Comparison of ENCODE assay signal across 17 cellular contexts in the genomic region with DNA sequence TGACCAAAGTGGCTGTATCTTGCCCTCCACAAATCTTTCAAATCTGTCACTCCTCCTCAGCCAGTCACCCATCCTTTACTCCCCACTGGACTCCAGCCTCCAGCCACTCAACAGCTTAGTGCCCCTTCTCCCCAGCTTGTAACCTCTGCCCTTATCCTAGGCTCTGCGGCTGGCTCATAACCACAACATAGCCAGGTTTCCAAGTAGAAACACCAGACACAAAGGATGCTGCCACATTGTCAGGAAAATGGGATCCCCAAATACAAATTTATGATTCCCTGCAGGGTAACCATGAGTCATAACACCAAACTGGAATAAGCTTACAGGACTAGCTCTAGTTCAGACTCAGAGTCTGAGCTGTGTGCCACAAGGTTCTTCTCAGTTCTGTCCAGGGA. TPM values are rescaled to one million over a fixed set of nuclear protein-coding genes. Genes with fewer than 3 reads are reported as not detected.
DNase-seq lines count a peak whose midpoint lies in the region; ATAC-seq, FAIRE-seq and TF ChIP-seq lines count a peak whose summit lies in the region.
"Had no signal": no experiment of that assay in that cellular context is flagged by ENCODE, and none has a peak within 500 bp of the region (broad histone marks: within the 10 kb centered on the region; RNA-seq: fewer than 3 reads in every experiment).

No MANE protein-coding gene starts in this region.

- peak; percentile 4 for DNase-seq in ACHN
- DNase-seq in HFFc6, result peak; percentile 59
- no peak for DNase-seq in K562 (ENCODE audit: extremely low read depth in 1 of 4, low spot score in 3 of 4)
- peak; percentile 47 for DNase-seq in mesenchymal stem cell
- no peak for DNase-seq in activated T-cell treated with anti-CD3 and anti-CD28 coated beads, Interleukin-2, amount 50 U/mL, for 4 hours
- no peak for DNase-seq in activated CD4-positive, alpha-beta T cell treated with anti-CD3 and anti-CD28 coated beads, Interleukin-2, amount 50 U/mL, for 4 hours
- no peak for DNase-seq in left lobe of liver (ENCODE audit: low spot score)
- DNase-seq in NCI-H2196 (lab: John Stamatoyannopoulos, UW; ENCODE audit: unreplicated experiment), result no peak
- DNase-seq: activated CD4-positive, alpha-beta T cell treated with anti-CD3 and anti-CD28 coated beads for 36 hours; DMS79; esophagus squamous epithelium; kidney; natural killer cell; NCI-H2029 treated with DMSO at 0.1 percent for 48 hours; upper lobe of left lung had no signal

- H3K4ac ChIP-seq in mesenchymal stem cell (ENCODE audit: low read depth in 1 of 2, low read length in 2 of 2), result no peak overlapping the region

- H3K27me3 ChIP-seq in K562 (ENCODE audit: control insufficient read depth in 2 of 2, insufficient read depth in 2 of 2, low read length in 2 of 2) (no peaks in the 10 kb centered on the region), mesenchymal stem cell (ENCODE audit: control insufficient read depth in 1 of 2, insufficient read depth in 1 of 2, low read length in 2 of 2) (no peaks in the 10 kb centered on the region)
- H3K27me3 ChIP-seq: esophagus squamous epithelium, upper lobe of left lung had no signal

- no peak overlapping the region for H4K91ac ChIP-seq in mesenchymal stem cell (ENCODE audit: low read length)

- CTCF ChIA-PET in K562 (lab: Yijun Ruan, JAX; ENCODE audit: low intra/inter-chr PET ratio), result no interaction called here

- no peak overlapping the region for H2BK5ac ChIP-seq in mesenchymal stem cell (ENCODE audit: low read depth, low read length, poor library complexity, severe bottlenecking)

- H2AFZ ChIP-seq in K562 (ENCODE audit: low read depth, low read length) (0 out of 2 replicates have a peak overlapping the region, but pooled peaks have one; percentile 68), mesenchymal stem cell (ENCODE audit: low read depth, low read length) (no peak overlapping the region)

- H3K4me2 ChIP-seq in K562 (ENCODE audit: insufficient read depth, low read length) (no peak overlapping the region), mesenchymal stem cell (ENCODE audit: low read length, poor library complexity, severe bottlenecking) (no peak overlapping the region)

- WGBS in K562 (ENCODE audit: insufficient coverage, low coverage, missing lambda C conversion rate), result 29% methylated on average over 1 of the region's 1 CpG
- 4% methylated on average over 1 of the region's 1 CpG for WGBS in mesenchymal stem cell

- BruUV-seq in K562 (replicated peaks; lab: Mats Ljungman, UMichigan), result no TSS peak

- ATAC-seq in K562 (no peak), left lobe of liver (no peak)
- no peak for ATAC-seq in activated T-cell treated with anti-CD3 and anti-CD28 coated beads, Interleukin-2, amount 50 U/mL, for 4 hours
- ATAC-seq: activated CD4-positive, alpha-beta T cell treated with anti-CD3 and anti-CD28 coated beads for 36 hours; activated T-helper 17 cell treated with anti-CD3 and anti-CD28 coated beads, Interleukin-2, amount 50 U/mL, for 72 hours; natural killer cell had no signal

- H3K36me3 Mint-ChIP-seq in HFFc6 (ENCODE audit: low read depth), result no peaks in the 10 kb centered on the region
- H3K36me3 Mint-ChIP-seq in activated T-cell treated with anti-CD3 and anti-CD28 coated beads, Interleukin-2, amount 50 U/mL, for 4 hours (ENCODE audit: insufficient read depth), result no peaks in the 10 kb centered on the region
- H3K36me3 Mint-ChIP-seq: natural killer cell had no signal

- TF ChIP-seq CTCF in HFFc6 (IDR thresholded peaks at IDR 0.05) (no peak), K562 (IDR thresholded peaks at IDR 0.05 in 2 of 3, conservative IDR thresholded peaks at IDR 0.05 in 1 of 3; ENCODE audit: insufficient read depth in 2 of 3, low read depth in 1 of 3, low read length in 3 of 3) (no peak)

- no peaks in the 10 kb centered on the region for H3K36me3 ChIP-seq in K562 (ENCODE audit: control insufficient read depth, insufficient read depth, low read length)
- no peaks in the 10 kb centered on the region for H3K36me3 ChIP-seq in mesenchymal stem cell (ENCODE audit: control insufficient read depth in 1 of 2, insufficient read depth in 2 of 2, low read depth in 1 of 2, low read length in 2 of 2)
- H3K36me3 ChIP-seq: esophagus squamous epithelium had no signal

- H3K27ac ChIP-seq in K562 (ENCODE audit: extremely low read depth, low read depth, low read length), result no peak overlapping the region
- H3K27ac ChIP-seq in mesenchymal stem cell (ENCODE audit: low read length, poor library complexity, severe bottlenecking), result peak overlapping the region; percentile 66
- H3K27ac ChIP-seq: esophagus squamous epithelium had no signal

- peaks cover 20% of the 10 kb centered on the region for H3K4me1 Mint-ChIP-seq in HFFc6 (ENCODE audit: low read depth)
- H3K4me1 Mint-ChIP-seq in activated T-cell treated with anti-CD3 and anti-CD28 coated beads, Interleukin-2, amount 50 U/mL, for 4 hours (ENCODE audit: low read depth), result no peaks in the 10 kb centered on the region
- H3K4me1 Mint-ChIP-seq: activated CD4-positive, alpha-beta T cell treated with anti-CD3 and anti-CD28 coated beads for 36 hours; activated T-helper 17 cell treated with anti-CD3 and anti-CD28 coated beads, Interleukin-2, amount 50 U/mL, for 72 hours; central memory CD8-positive, alpha-beta T cell; natural killer cell had no signal

- H3K4me3 ChIP-seq in K562, result no peak overlapping the region
- no peak overlapping the region for H3K4me3 ChIP-seq in mesenchymal stem cell (ENCODE audit: insufficient read depth in 1 of 2, low read depth in 1 of 2, low read length in 2 of 2)
- H3K4me3 ChIP-seq: esophagus squamous epithelium, upper lobe of left lung had no signal

- H3K79me1 ChIP-seq in mesenchymal stem cell (replicated peaks; ENCODE audit: low read length, poor library complexity, severe bottlenecking), result no peaks in the 10 kb centered on the region

- no peak overlapping the region for H2BK15ac ChIP-seq in mesenchymal stem cell (ENCODE audit: low read depth, poor library complexity, severe bottlenecking)

- H3K9me3 ChIP-seq in K562 (replicated peaks; ENCODE audit: control insufficient read depth, insufficient read depth, low read depth, low read length) (no peaks in the 10 kb centered on the region), mesenchymal stem cell (ENCODE audit: control insufficient read depth, low read length) (no peaks in the 10 kb centered on the region)
- H3K9me3 ChIP-seq: esophagus squamous epithelium, upper lobe of left lung had no signal

- H3K23ac ChIP-seq in mesenchymal stem cell (ENCODE audit: low read length in 2 of 2), result no peak overlapping the region

- H2BK120ac ChIP-seq in mesenchymal stem cell (ENCODE audit: low read depth, low read length), result no peak overlapping the region

- H3K4me1 ChIP-seq in K562 (replicated peaks in 1 of 2; ENCODE audit: control insufficient read depth in 2 of 2, insufficient read depth in 2 of 2, low read length in 2 of 2) (peaks cover 0 to 8% of the 10 kb centered on the region in 2 experiments; a peak in 3 of 5 replicates), mesenchymal stem cell (ENCODE audit: control insufficient read depth, insufficient read depth, low read depth, low read length) (peaks cover 20% of the 10 kb centered on the region)
- H3K4me1 ChIP-seq: esophagus squamous epithelium had no signal

- H3K27me3 Mint-ChIP-seq in HFFc6 (ENCODE audit: insufficient read depth), result no peaks in the 10 kb centered on the region
- peaks cover 5% of the 10 kb centered on the region for H3K27me3 Mint-ChIP-seq in activated T-cell treated with anti-CD3 and anti-CD28 coated beads, Interleukin-2, amount 50 U/mL, for 4 hours (ENCODE audit: low read depth)
- H3K27me3 Mint-ChIP-seq: activated CD4-positive, alpha-beta T cell treated with anti-CD3 and anti-CD28 coated beads for 36 hours; activated T-helper 17 cell treated with anti-CD3 and anti-CD28 coated beads, Interleukin-2, amount 50 U/mL, for 72 hours had no signal

- no peak for TF ChIP-seq RAD21 in K562 (CRISPR knock-in tag; conservative IDR thresholded peaks at IDR 0.05 in 1 of 2, IDR thresholded peaks at IDR 0.05 in 1 of 2)

- POLR2A ChIA-PET in K562 (lab: Yijun Ruan, JAX), result interaction anchor here (0.5 to 4.4 kb wide), 7 partner anchors 8 to 95 kb away, joined by 3 to 17 read pairs (median 3); no protein-coding TSS in a partner anchor

- no peak overlapping the region for H3K18ac ChIP-seq in mesenchymal stem cell (ENCODE audit: low read depth in 1 of 2, low read length in 2 of 2)

- no peaks in the 10 kb centered on the region for H3K9me1 ChIP-seq in K562 (ENCODE audit: control insufficient read depth, insufficient read depth, low read length)

- no peaks in the 10 kb centered on the region for H3K79me2 ChIP-seq in K562 (ENCODE audit: control insufficient read depth, insufficient read depth, low read length)

- in situ Hi-C loops in ACHN (cut with HindIII; ENCODE audit: low pct_ligation_motif_present, low pct_unique_long_range_greater_than_20kb, low sequenced_read_pairs) (no loop called here), K562 (cut with MboI) (no loop called here)

- no peak overlapping the region for H2AK5ac ChIP-seq in mesenchymal stem cell (ENCODE audit: low read length, severe bottlenecking)

- H3K9me3 Mint-ChIP-seq in HFFc6, result no peaks in the 10 kb centered on the region
- H3K9me3 Mint-ChIP-seq in activated T-cell treated with anti-CD3 and anti-CD28 coated beads, Interleukin-2, amount 50 U/mL, for 4 hours, result no peaks in the 10 kb centered on the region
- H3K9me3 Mint-ChIP-seq: activated T-helper 17 cell treated with anti-CD3 and anti-CD28 coated beads, Interleukin-2, amount 50 U/mL, for 72 hours; central memory CD8-positive, alpha-beta T cell; natural killer cell had no signal

- intact Hi-C loops in K562 (cut with micrococcal nuclease), result no loop called here

- H3K9ac ChIP-seq in K562 (ENCODE audit: insufficient read depth in 1 of 2, low read depth in 2 of 2, low read length in 2 of 2) (no peak overlapping the region), mesenchymal stem cell (ENCODE audit: low read length) (no peak overlapping the region)

- no peak for TF ChIP-seq POLR2A in K562 (conservative IDR thresholded peaks at IDR 0.05)

- H3K14ac ChIP-seq in mesenchymal stem cell (ENCODE audit: low read length in 2 of 2), result no peak overlapping the region

- peak overlapping the region; percentile 80 for H3K27ac Mint-ChIP-seq in HFFc6
- H3K27ac Mint-ChIP-seq: activated CD4-positive, alpha-beta T cell treated with anti-CD3 and anti-CD28 coated beads for 36 hours; activated T-helper 17 cell treated with anti-CD3 and anti-CD28 coated beads, Interleukin-2, amount 50 U/mL, for 72 hours; natural killer cell had no signal

- FAIRE-seq in K562 (lab: Jason Lieb, UNC), result no peak
- FAIRE-seq: kidney had no signal

- no peaks in the 10 kb centered on the region for H4K20me1 ChIP-seq in K562 (replicated peaks; ENCODE audit: control insufficient read depth, insufficient read depth, low read length)

- no peak overlapping the region for H4K8ac ChIP-seq in mesenchymal stem cell (ENCODE audit: low read length)

- TF ChIP-seq EP300 in K562 (IDR thresholded peaks at IDR 0.05; ENCODE audit: low read length), result no peak

- H2BK12ac ChIP-seq in mesenchymal stem cell (ENCODE audit: low read length in 2 of 2), result no peak overlapping the region

- H3K4me3 Mint-ChIP-seq in HFFc6, result no peak overlapping the region
- no peak overlapping the region for H3K4me3 Mint-ChIP-seq in activated T-cell treated with anti-CD3 and anti-CD28 coated beads, Interleukin-2, amount 50 U/mL, for 4 hours
- H3K4me3 Mint-ChIP-seq: activated CD4-positive, alpha-beta T cell treated with anti-CD3 and anti-CD28 coated beads for 36 hours; activated T-helper 17 cell treated with anti-CD3 and anti-CD28 coated beads, Interleukin-2, amount 50 U/mL, for 72 hours; central memory CD8-positive, alpha-beta T cell; natural killer cell had no signal

RNA-seq across cellular contexts. Expression of gene OXA1L, which starts 15.1 kb away (rescaled TPM):
- 100 to 1,000 TPM in 2 of 6 experiments, 10 to 100 TPM in 4; 87.1 to 108 (median 92.9) TPM for total RNA-seq in HFFc6 (2021; fragmentation: NEBNext Ultra II Directional; extraction: Animal tissue kit (Norgen Biotek cat#: 25700))
- 185 and 201 TPM in 2 replicates for total RNA-seq in K562 (2011; cell fraction: chromatin; rRNA removed; ENCODE audit: low replicate concordance)
- 139 and 158 TPM in 2 replicates for total RNA-seq in K562 (2011; cell fraction: nucleolus; rRNA removed)
- total RNA-seq in K562 (2011; cell fraction: nucleoplasm; rRNA removed), result 191 and 256 TPM in 2 replicates
- total RNA-seq in K562 (2014; rRNA removed) (145 and 157 TPM in 2 replicates), K562 (2014; rRNA removed; fragmentation: Illumina TruSeq; extraction: Trizol) (99.6 and 100 TPM in 2 replicates), K562 (2015; rRNA removed; fragmentation: Illumina TruSeq; extraction: Trizol) (115 TPM in 2 replicates), K562 (2021) (119 and 125 TPM in 2 replicates), left lobe of liver (71.3 TPM)
- polyA plus RNA-seq in K562 (2011; rRNA removed) (166 and 183 TPM in 2 replicates), K562 (2014; fragmentation: Illumina TruSeq; extraction: Trizol) (204 and 210 TPM in 2 replicates), K562 (2014; fragmentation: Nextera tagmentation; extraction: Ambion mirVana) (100 to 1,000 TPM; 137 to 166 TPM), K562 (2014; rRNA removed) (195 and 210 TPM in 2 replicates)
- polyA plus RNA-seq in K562 (2011; cell fraction: cytosol; rRNA removed), result 170 and 202 TPM in 2 replicates
- 331 and 388 TPM in 2 replicates for polyA plus RNA-seq in K562 (2011; cell fraction: nucleus; rRNA removed)
- polyA plus RNA-seq in K562 (2012), result 129 and 159 TPM in 2 replicates
- 103 and 117 TPM in 2 replicates for polyA minus RNA-seq in K562 (2011; rRNA and poly(A)+ RNA removed)
- 64.9 and 65.9 TPM in 2 replicates for polyA minus RNA-seq in K562 (2011; cell fraction: cytosol; rRNA and poly(A)+ RNA removed)
- 81.6 and 132 TPM in 2 replicates for polyA minus RNA-seq in K562 (2011; cell fraction: nucleus; rRNA and poly(A)+ RNA removed)
- 171 TPM for polyA plus RNA-seq in mesenchymal stem cell (2013, experiment 1 of 2)
- polyA plus RNA-seq in mesenchymal stem cell (2013, experiment 2 of 2), result 167 TPM
- 100 to 1,000 TPM; 133 to 139 (median 138) TPM for total RNA-seq in activated T-cell treated with anti-CD3 and anti-CD28 coated beads, Interleukin-2, amount 50 U/mL, for 4 hours

RNA-seq across cellular contexts. Expression of gene SLC7A7, which starts 33.6 kb away (rescaled TPM):
- total RNA-seq in HFFc6 (2021; fragmentation: NEBNext Ultra II Directional; extraction: Animal tissue kit (Norgen Biotek cat#: 25700)), result 1 to 10 TPM in 1 of 6 experiments, under 1 TPM in 5; 0.31 to 1.3 (median 0.56) TPM
- 0.69 and 0.76 TPM in 2 replicates for total RNA-seq in K562 (2011; cell fraction: chromatin; rRNA removed; ENCODE audit: low replicate concordance)
- 0.33 and 0.53 TPM in 2 replicates for total RNA-seq in K562 (2011; cell fraction: nucleolus; rRNA removed)
- 0.31 and 0.66 TPM in 2 replicates for total RNA-seq in K562 (2011; cell fraction: nucleoplasm; rRNA removed)
- total RNA-seq in K562 (2014; rRNA removed), result 0.41 TPM in 1 of 2 replicates, not detected in the other
- total RNA-seq in K562 (2014; rRNA removed; fragmentation: Illumina TruSeq; extraction: Trizol), result 0.07 TPM in 1 of 2 replicates, not detected in the other
- 0.11 and 0.14 TPM in 2 replicates for total RNA-seq in K562 (2015; rRNA removed; fragmentation: Illumina TruSeq; extraction: Trizol)
- 0.36 and 0.60 TPM in 2 replicates for total RNA-seq in K562 (2021)
- 0.38 and 0.45 TPM in 2 replicates for polyA plus RNA-seq in K562 (2011; rRNA removed)
- polyA plus RNA-seq in K562 (2011; cell fraction: cytosol; rRNA removed), result 0.27 TPM in 2 replicates
- polyA plus RNA-seq in K562 (2011; cell fraction: nucleus; rRNA removed), result 0.29 and 0.48 TPM in 2 replicates
- 0.20 and 0.80 TPM in 2 replicates for polyA plus RNA-seq in K562 (2012)
- 0.22 and 0.46 TPM in 2 replicates for polyA plus RNA-seq in K562 (2014; fragmentation: Illumina TruSeq; extraction: Trizol)
- under 1 TPM; 0.24 to 0.32 TPM for polyA plus RNA-seq in K562 (2014; fragmentation: Nextera tagmentation; extraction: Ambion mirVana)
- 0.68 and 1.0 TPM in 2 replicates for polyA plus RNA-seq in K562 (2014; rRNA removed)
- polyA minus RNA-seq in K562 (2011; rRNA and poly(A)+ RNA removed), result 0.27 and 0.39 TPM in 2 replicates
- polyA minus RNA-seq in K562 (2011; cell fraction: cytosol; rRNA and poly(A)+ RNA removed), result not detected in 2 replicates
- not detected in 2 replicates for polyA minus RNA-seq in K562 (2011; cell fraction: nucleus; rRNA and poly(A)+ RNA removed)
- 6.4 TPM for polyA plus RNA-seq in mesenchymal stem cell (2013, experiment 1 of 2)
- polyA plus RNA-seq in mesenchymal stem cell (2013, experiment 2 of 2), result 6.5 TPM
- under 1 TPM; 0.16 to 0.51 (median 0.19) TPM for total RNA-seq in activated T-cell treated with anti-CD3 and anti-CD28 coated beads, Interleukin-2, amount 50 U/mL, for 4 hours
- total RNA-seq in left lobe of liver, result 6.1 TPM

RNA-seq across cellular contexts. Expression of gene MRPL52, which starts 48.1 kb away (rescaled TPM):
- total RNA-seq in HFFc6 (2021; fragmentation: NEBNext Ultra II Directional; extraction: Animal tissue kit (Norgen Biotek cat#: 25700)), result 100 to 1,000 TPM; 135 to 195 (median 167) TPM
- 70.4 and 75.8 TPM in 2 replicates for total RNA-seq in K562 (2011; cell fraction: chromatin; rRNA removed; ENCODE audit: low replicate concordance)
- total RNA-seq in K562 (2011; cell fraction: nucleolus; rRNA removed), result 57.0 and 70.0 TPM in 2 replicates
- total RNA-seq in K562 (2011; cell fraction: nucleoplasm; rRNA removed), result 73.5 and 91.2 TPM in 2 replicates
- total RNA-seq in K562 (2014; rRNA removed), result 161 and 168 TPM in 2 replicates
- total RNA-seq in K562 (2014; rRNA removed; fragmentation: Illumina TruSeq; extraction: Trizol), result 162 and 169 TPM in 2 replicates
- 169 and 170 TPM in 2 replicates for total RNA-seq in K562 (2015; rRNA removed; fragmentation: Illumina TruSeq; extraction: Trizol)
- total RNA-seq in K562 (2021), result 213 and 214 TPM in 2 replicates
- 107 and 113 TPM in 2 replicates for polyA plus RNA-seq in K562 (2011; rRNA removed)
- polyA plus RNA-seq in K562 (2011; cell fraction: cytosol; rRNA removed), result 60.6 and 83.2 TPM in 2 replicates
- 55.8 and 68.8 TPM in 2 replicates for polyA plus RNA-seq in K562 (2011; cell fraction: nucleus; rRNA removed)
- 149 and 246 TPM in 2 replicates for polyA plus RNA-seq in K562 (2012)
- polyA plus RNA-seq in K562 (2014; fragmentation: Illumina TruSeq; extraction: Trizol), result 71.1 and 71.5 TPM in 2 replicates
- 10 to 100 TPM; 56.5 to 79.8 TPM for polyA plus RNA-seq in K562 (2014; fragmentation: Nextera tagmentation; extraction: Ambion mirVana)
- 173 and 220 TPM in 2 replicates for polyA plus RNA-seq in K562 (2014; rRNA removed)
- 24.4 and 36.8 TPM in 2 replicates for polyA minus RNA-seq in K562 (2011; rRNA and poly(A)+ RNA removed)
- polyA minus RNA-seq in K562 (2011; cell fraction: cytosol; rRNA and poly(A)+ RNA removed), result 42.3 and 44.0 TPM in 2 replicates
- 20.5 and 28.9 TPM in 2 replicates for polyA minus RNA-seq in K562 (2011; cell fraction: nucleus; rRNA and poly(A)+ RNA removed)
- polyA plus RNA-seq in mesenchymal stem cell (2013, experiment 1 of 2), result 219 TPM
- 222 TPM for polyA plus RNA-seq in mesenchymal stem cell (2013, experiment 2 of 2)
- total RNA-seq in activated T-cell treated with anti-CD3 and anti-CD28 coated beads, Interleukin-2, amount 50 U/mL, for 4 hours, result 100 to 1,000 TPM; 247 to 250 (median 249) TPM
- 48.9 TPM for total RNA-seq in left lobe of liver

RNA-seq across cellular contexts. Expression of gene MMP14, which starts 54.8 kb away (rescaled TPM):
- 100 to 1,000 TPM; 284 to 322 (median 298) TPM for total RNA-seq in HFFc6 (2021; fragmentation: NEBNext Ultra II Directional; extraction: Animal tissue kit (Norgen Biotek cat#: 25700))
- total RNA-seq in K562 (2011; cell fraction: chromatin; rRNA removed; ENCODE audit: low replicate concordance), result 9.3 and 17.2 TPM in 2 replicates
- total RNA-seq in K562 (2011; cell fraction: nucleolus; rRNA removed), result 8.4 and 8.8 TPM in 2 replicates
- total RNA-seq in K562 (2011; cell fraction: nucleoplasm; rRNA removed), result 7.2 and 9.0 TPM in 2 replicates
- total RNA-seq in K562 (2014; rRNA removed), result 0.36 and 0.65 TPM in 2 replicates
- 0.51 and 0.80 TPM in 2 replicates for total RNA-seq in K562 (2014; rRNA removed; fragmentation: Illumina TruSeq; extraction: Trizol)
- total RNA-seq in K562 (2015; rRNA removed; fragmentation: Illumina TruSeq; extraction: Trizol), result 0.94 and 0.98 TPM in 2 replicates
- total RNA-seq in K562 (2021), result 2.3 and 4.5 TPM in 2 replicates
- 2.1 and 2.9 TPM in 2 replicates for polyA plus RNA-seq in K562 (2011; rRNA removed)
- 3.2 and 3.4 TPM in 2 replicates for polyA plus RNA-seq in K562 (2011; cell fraction: cytosol; rRNA removed)
- 15.7 and 30.4 TPM in 2 replicates for polyA plus RNA-seq in K562 (2011; cell fraction: nucleus; rRNA removed)
- 1.5 and 4.9 TPM in 2 replicates for polyA plus RNA-seq in K562 (2012)
- polyA plus RNA-seq in K562 (2014; fragmentation: Illumina TruSeq; extraction: Trizol), result 1.2 and 1.3 TPM in 2 replicates
- polyA plus RNA-seq in K562 (2014; fragmentation: Nextera tagmentation; extraction: Ambion mirVana), result not detected
- 2.8 and 5.8 TPM in 2 replicates for polyA plus RNA-seq in K562 (2014; rRNA removed)
- polyA minus RNA-seq in K562 (2011; rRNA and poly(A)+ RNA removed), result 0.35 and 0.39 TPM in 2 replicates
- polyA minus RNA-seq in K562 (2011; cell fraction: cytosol; rRNA and poly(A)+ RNA removed), result 1.0 TPM in 1 of 2 replicates, not detected in the other
- polyA minus RNA-seq in K562 (2011; cell fraction: nucleus; rRNA and poly(A)+ RNA removed), result 2.0 and 2.6 TPM in 2 replicates
- 1,343 TPM for polyA plus RNA-seq in mesenchymal stem cell (2013, experiment 1 of 2)
- polyA plus RNA-seq in mesenchymal stem cell (2013, experiment 2 of 2), result 1,238 TPM
- 1 to 10 TPM in 2 of 3 donors, under 1 TPM in 1; 0.76 to 1.6 (median 1.2) TPM for total RNA-seq in activated T-cell treated with anti-CD3 and anti-CD28 coated beads, Interleukin-2, amount 50 U/mL, for 4 hours
- total RNA-seq in left lobe of liver, result 10.9 TPM

Comparison
In these comparisons a context has a peak if more than half of its experiments do, and no peak if none do; other contexts are left out.
1. DNase-seq: peak in ACHN (single experiment), HFFc6 (single experiment) and mesenchymal stem cell (single experiment); none in K562 (0 of 4), activated T-cell treated with anti-CD3 and anti-CD28 coated beads, Interleukin-2, amount 50 U/mL, for 4 hours (single experiment), activated CD4-positive, alpha-beta T cell treated with anti-CD3 and anti-CD28 coated beads, Interleukin-2, amount 50 U/mL, for 4 hours (0 of 2), left lobe of liver (single experiment) and NCI-H2196 (single experiment).